ENCODE assay signal across 2 cellular contexts in genomic region chr17:46814446-46814845, GRCh38.
TF ChIP-seq lines count a peak whose summit lies in the region.

No MANE protein-coding gene starts in this region.

TF ChIP-seq in GM23338, 12 proteins besides CTCF, POLR2A, EP300 and RAD21:
- TF ChIP-seq EZH2phosphoT487 (IDR thresholded peaks at IDR 0.05; ENCODE audit: unreplicated experiment) = no peak
- TF ChIP-seq ZNF331 (CRISPR knock-in tag; IDR thresholded peaks at IDR 0.05; ENCODE audit: low read depth) = no peak
- TF ChIP-seq STAT1 (IDR thresholded peaks at IDR 0.05; ENCODE audit: unreplicated experiment) = no peak
- TF ChIP-seq CREB1 (CRISPR knock-in tag; IDR thresholded peaks at IDR 0.05; ENCODE audit: low read depth) = no peak
- no peak for TF ChIP-seq ZNF114 (CRISPR knock-in tag; IDR thresholded peaks at IDR 0.05)
- no peak for TF ChIP-seq EZH2 (IDR thresholded peaks at IDR 0.05; ENCODE audit: low read depth, unreplicated experiment)

TF ChIP-seq in H1, 55 proteins besides CTCF, POLR2A, EP300 and RAD21:
- TF ChIP-seq TEAD4 (IDR thresholded peaks at IDR 0.05; ENCODE audit: low read depth, low read length) (no peak), CEBPB (IDR thresholded peaks at IDR 0.05; ENCODE audit: low read depth, low read length) (no peak), KDM5A (IDR thresholded peaks at IDR 0.05; ENCODE audit: low read length) (no peak), GABPA (IDR thresholded peaks at IDR 0.05; ENCODE audit: borderline replicate concordance, insufficient read depth, low read length) (no peak), POU5F1 (IDR thresholded peaks at IDR 0.05; ENCODE audit: low read depth, low read length) (no peak), JUN (IDR thresholded peaks at IDR 0.05; ENCODE audit: low read depth, low read length) (no peak), GTF2F1 (IDR thresholded peaks at IDR 0.05; ENCODE audit: borderline replicate concordance, low read depth, low read length) (no peak), SRF (IDR thresholded peaks at IDR 0.05; ENCODE audit: low read depth, low read length) (no peak), NANOG (IDR thresholded peaks at IDR 0.05; ENCODE audit: insufficient read depth, low read depth, low read length, poor library complexity, severe bottlenecking) (no peak), SIN3A (conservative IDR thresholded peaks at IDR 0.05 in 1 of 2, IDR thresholded peaks at IDR 0.05 in 1 of 2; ENCODE audit: low read depth in 1 of 2, low read length in 2 of 2) (no peak)
- TF ChIP-seq, protein P1, sequence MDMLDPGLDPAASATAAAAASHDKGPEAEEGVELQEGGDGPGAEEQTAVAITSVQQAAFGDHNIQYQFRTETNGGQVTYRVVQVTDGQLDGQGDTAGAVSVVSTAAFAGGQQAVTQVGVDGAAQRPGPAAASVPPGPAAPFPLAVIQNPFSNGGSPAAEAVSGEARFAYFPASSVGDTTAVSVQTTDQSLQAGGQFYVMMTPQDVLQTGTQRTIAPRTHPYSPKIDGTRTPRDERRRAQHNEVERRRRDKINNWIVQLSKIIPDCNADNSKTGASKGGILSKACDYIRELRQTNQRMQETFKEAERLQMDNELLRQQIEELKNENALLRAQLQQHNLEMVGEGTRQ (IDR thresholded peaks at IDR 0.05; ENCODE audit: low read length) = no peak
- TF ChIP-seq, protein P2, sequence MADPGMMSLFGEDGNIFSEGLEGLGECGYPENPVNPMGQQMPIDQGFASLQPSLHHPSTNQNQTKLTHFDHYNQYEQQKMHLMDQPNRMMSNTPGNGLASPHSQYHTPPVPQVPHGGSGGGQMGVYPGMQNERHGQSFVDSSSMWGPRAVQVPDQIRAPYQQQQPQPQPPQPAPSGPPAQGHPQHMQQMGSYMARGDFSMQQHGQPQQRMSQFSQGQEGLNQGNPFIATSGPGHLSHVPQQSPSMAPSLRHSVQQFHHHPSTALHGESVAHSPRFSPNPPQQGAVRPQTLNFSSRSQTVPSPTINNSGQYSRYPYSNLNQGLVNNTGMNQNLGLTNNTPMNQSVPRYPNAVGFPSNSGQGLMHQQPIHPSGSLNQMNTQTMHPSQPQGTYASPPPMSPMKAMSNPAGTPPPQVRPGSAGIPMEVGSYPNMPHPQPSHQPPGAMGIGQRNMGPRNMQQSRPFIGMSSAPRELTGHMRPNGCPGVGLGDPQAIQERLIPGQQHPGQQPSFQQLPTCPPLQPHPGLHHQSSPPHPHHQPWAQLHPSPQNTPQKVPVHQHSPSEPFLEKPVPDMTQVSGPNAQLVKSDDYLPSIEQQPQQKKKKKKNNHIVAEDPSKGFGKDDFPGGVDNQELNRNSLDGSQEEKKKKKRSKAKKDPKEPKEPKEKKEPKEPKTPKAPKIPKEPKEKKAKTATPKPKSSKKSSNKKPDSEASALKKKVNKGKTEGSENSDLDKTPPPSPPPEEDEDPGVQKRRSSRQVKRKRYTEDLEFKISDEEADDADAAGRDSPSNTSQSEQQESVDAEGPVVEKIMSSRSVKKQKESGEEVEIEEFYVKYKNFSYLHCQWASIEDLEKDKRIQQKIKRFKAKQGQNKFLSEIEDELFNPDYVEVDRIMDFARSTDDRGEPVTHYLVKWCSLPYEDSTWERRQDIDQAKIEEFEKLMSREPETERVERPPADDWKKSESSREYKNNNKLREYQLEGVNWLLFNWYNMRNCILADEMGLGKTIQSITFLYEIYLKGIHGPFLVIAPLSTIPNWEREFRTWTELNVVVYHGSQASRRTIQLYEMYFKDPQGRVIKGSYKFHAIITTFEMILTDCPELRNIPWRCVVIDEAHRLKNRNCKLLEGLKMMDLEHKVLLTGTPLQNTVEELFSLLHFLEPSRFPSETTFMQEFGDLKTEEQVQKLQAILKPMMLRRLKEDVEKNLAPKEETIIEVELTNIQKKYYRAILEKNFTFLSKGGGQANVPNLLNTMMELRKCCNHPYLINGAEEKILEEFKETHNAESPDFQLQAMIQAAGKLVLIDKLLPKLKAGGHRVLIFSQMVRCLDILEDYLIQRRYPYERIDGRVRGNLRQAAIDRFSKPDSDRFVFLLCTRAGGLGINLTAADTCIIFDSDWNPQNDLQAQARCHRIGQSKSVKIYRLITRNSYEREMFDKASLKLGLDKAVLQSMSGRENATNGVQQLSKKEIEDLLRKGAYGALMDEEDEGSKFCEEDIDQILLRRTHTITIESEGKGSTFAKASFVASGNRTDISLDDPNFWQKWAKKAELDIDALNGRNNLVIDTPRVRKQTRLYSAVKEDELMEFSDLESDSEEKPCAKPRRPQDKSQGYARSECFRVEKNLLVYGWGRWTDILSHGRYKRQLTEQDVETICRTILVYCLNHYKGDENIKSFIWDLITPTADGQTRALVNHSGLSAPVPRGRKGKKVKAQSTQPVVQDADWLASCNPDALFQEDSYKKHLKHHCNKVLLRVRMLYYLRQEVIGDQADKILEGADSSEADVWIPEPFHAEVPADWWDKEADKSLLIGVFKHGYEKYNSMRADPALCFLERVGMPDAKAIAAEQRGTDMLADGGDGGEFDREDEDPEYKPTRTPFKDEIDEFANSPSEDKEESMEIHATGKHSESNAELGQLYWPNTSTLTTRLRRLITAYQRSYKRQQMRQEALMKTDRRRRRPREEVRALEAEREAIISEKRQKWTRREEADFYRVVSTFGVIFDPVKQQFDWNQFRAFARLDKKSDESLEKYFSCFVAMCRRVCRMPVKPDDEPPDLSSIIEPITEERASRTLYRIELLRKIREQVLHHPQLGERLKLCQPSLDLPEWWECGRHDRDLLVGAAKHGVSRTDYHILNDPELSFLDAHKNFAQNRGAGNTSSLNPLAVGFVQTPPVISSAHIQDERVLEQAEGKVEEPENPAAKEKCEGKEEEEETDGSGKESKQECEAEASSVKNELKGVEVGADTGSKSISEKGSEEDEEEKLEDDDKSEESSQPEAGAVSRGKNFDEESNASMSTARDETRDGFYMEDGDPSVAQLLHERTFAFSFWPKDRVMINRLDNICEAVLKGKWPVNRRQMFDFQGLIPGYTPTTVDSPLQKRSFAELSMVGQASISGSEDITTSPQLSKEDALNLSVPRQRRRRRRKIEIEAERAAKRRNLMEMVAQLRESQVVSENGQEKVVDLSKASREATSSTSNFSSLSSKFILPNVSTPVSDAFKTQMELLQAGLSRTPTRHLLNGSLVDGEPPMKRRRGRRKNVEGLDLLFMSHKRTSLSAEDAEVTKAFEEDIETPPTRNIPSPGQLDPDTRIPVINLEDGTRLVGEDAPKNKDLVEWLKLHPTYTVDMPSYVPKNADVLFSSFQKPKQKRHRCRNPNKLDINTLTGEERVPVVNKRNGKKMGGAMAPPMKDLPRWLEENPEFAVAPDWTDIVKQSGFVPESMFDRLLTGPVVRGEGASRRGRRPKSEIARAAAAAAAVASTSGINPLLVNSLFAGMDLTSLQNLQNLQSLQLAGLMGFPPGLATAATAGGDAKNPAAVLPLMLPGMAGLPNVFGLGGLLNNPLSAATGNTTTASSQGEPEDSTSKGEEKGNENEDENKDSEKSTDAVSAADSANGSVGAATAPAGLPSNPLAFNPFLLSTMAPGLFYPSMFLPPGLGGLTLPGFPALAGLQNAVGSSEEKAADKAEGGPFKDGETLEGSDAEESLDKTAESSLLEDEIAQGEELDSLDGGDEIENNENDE (IDR thresholded peaks at IDR 0.05; ENCODE audit: insufficient replicate concordance, low read length) = no peak
- TF ChIP-seq, protein P3, sequence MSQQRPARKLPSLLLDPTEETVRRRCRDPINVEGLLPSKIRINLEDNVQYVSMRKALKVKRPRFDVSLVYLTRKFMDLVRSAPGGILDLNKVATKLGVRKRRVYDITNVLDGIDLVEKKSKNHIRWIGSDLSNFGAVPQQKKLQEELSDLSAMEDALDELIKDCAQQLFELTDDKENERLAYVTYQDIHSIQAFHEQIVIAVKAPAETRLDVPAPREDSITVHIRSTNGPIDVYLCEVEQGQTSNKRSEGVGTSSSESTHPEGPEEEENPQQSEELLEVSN (IDR thresholded peaks at IDR 0.05) = no peak
